ENCODE assay signal across 14 cellular contexts in the genomic region with DNA sequence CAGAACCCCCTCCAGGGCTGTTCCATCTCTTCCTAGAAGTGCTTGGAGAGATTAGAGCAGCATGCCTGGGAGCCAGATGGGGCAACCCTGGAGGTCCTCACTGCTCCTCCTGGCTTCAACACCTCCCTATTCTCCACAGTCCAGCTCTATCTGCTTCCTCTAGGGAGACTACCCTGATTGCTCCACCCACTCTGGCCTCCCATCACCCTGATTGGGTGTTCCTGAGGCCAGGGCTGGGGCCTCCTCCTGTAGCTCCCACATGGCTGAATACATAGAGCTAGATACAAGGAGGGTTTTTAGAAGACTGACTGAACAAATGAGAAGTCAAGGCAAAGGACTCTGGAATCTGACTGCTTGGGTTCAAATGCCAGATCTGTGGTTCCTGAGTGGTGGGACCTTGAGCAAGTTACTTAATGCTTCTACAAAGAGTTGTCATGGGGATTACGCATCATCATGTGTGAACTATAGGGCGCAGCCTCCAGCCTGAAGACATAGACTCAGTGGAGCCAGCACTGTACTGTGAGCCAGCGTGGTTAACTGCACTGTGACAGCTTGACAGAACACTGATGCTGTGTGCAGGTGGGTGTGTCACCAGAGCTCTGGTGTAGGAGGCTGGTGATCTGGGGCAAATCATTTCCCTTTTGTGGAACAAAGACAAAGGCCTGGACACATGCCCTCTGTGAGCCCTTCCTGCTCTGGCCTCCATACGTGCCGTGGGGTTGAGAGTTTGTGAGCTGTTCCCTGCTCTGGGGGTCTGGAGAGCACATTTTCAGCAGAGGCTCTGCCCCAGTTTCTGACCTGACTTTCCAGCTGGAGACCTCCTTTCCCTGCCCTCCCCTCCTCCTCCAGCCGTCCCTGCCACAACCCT.
DNase-seq lines count a peak whose midpoint lies in the region; ATAC-seq and TF ChIP-seq lines count a peak whose summit lies in the region.
"Had no signal": no experiment of that assay in that cellular context is flagged by ENCODE, and none has a peak within 500 bp of the region (broad histone marks: within the 10 kb centered on the region; RNA-seq: fewer than 3 reads in every experiment).

No MANE protein-coding gene starts in this region.

- CTCF ChIA-PET in activated naive CD4-positive, alpha-beta T cell treated with anti-CD3 and anti-CD28 coated beads, Interleukin-2, amount 10 ng/mL, durations not matched to agents 7 days and 5 days (lab: Charles Lee), result interaction anchor here (0.8 to 1.3 kb wide), 2 partner anchors 23 to 31 kb away, joined by 3 read pairs; no protein-coding TSS in a partner anchor
- CTCF ChIA-PET in activated naive CD4-positive, alpha-beta T cell treated with anti-CD3 and anti-CD28 coated beads for 36 hours (lab: Charles Lee), result interaction anchor here (0.5 kb wide), 1 partner anchor 932 kb away, joined by 3 read pairs; no protein-coding TSS in a partner anchor
- CTCF ChIA-PET in activated B cell treated with CpG ODN at 0.5 μM for 24 hours (lab: Charles Lee), result no interaction called here

- peak; percentile 5 for DNase-seq in activated naive CD4-positive, alpha-beta T cell treated with anti-CD3 and anti-CD28 coated beads, Interleukin-2, amount 10 ng/mL, durations not matched to agents 7 days and 5 days
- no peak for DNase-seq in activated naive CD4-positive, alpha-beta T cell treated with anti-CD3 and anti-CD28 coated beads for 36 hours
- DNase-seq in activated B cell treated with CpG ODN at 0.5 μM for 24 hours (peak; percentile 10), left kidney (ENCODE audit: low read depth, low spot score) (peak; percentile 53), type B pancreatic cell (ENCODE audit: extremely low spot score, unreplicated experiment) (peak; percentile 40), anterior cingulate cortex (lab: John Stamatoyannopoulos, UW) (no peak), GF-D8 (lab: John Stamatoyannopoulos, UW) (no peak), tibial nerve (ENCODE audit: low spot score in 2 of 2) (no peak)
- DNase-seq: DMS153, NCI-H1930 had no signal

- H3K36me3 ChIP-seq in tibial nerve, result peaks cover 0 to 35% (median 0%) of the 10 kb centered on the region in 3 donors
- H3K36me3 ChIP-seq: HAP-1 had no signal

- no peak for TF ChIP-seq EP300 in tibial nerve (IDR thresholded peaks at IDR 0.05)

- no peak overlapping the region for H3K4me3 Mint-ChIP-seq in activated naive CD4-positive, alpha-beta T cell treated with anti-CD3 and anti-CD28 coated beads, Interleukin-2, amount 10 ng/mL, durations not matched to agents 7 days and 5 days
- no peak overlapping the region for H3K4me3 Mint-ChIP-seq in activated naive CD4-positive, alpha-beta T cell treated with anti-CD3 and anti-CD28 coated beads for 36 hours
- H3K4me3 Mint-ChIP-seq in activated B cell treated with CpG ODN at 0.5 μM for 24 hours (no peak overlapping the region), type B pancreatic cell (no peak overlapping the region)
- H3K4me3 Mint-ChIP-seq: natural killer cell treated with Interleukin-12 subunit alpha and Interleukin-12 subunit beta and Interleukin-15 and Interleukin-18, amount 100 ng/mL, for 72 hours had no signal

- no peaks in the 10 kb centered on the region for H3K9me3 Mint-ChIP-seq in activated naive CD4-positive, alpha-beta T cell treated with anti-CD3 and anti-CD28 coated beads, Interleukin-2, amount 10 ng/mL, durations not matched to agents 7 days and 5 days
- H3K9me3 Mint-ChIP-seq in activated naive CD4-positive, alpha-beta T cell treated with anti-CD3 and anti-CD28 coated beads for 36 hours, result peaks cover 7% of the 10 kb centered on the region
- H3K9me3 Mint-ChIP-seq in activated B cell treated with CpG ODN at 0.5 μM for 24 hours (peaks cover 2% of the 10 kb centered on the region), type B pancreatic cell (no peaks in the 10 kb centered on the region)
- H3K9me3 Mint-ChIP-seq: natural killer cell treated with Interleukin-12 subunit alpha and Interleukin-12 subunit beta and Interleukin-15 and Interleukin-18, amount 100 ng/mL, for 72 hours had no signal

- ATAC-seq in activated B cell treated with CpG ODN at 0.5 μM for 24 hours (ENCODE audit: low read depth), result no peak

- WGBS in tibial nerve, 2 donors, result 57 to 66% methylated on average over 4 to 6 of the region's 6 CpGs

- H3K9me3 ChIP-seq in tibial nerve, result peaks cover 0 to 10% (median 0%) of the 10 kb centered on the region in 4 donors
- H3K9me3 ChIP-seq: HAP-1 had no signal

- H3K27ac ChIP-seq in tibial nerve, result no peak overlapping the region
- H3K27ac ChIP-seq: skin epidermis, VCaP had no signal

- no peak overlapping the region for H3K4me3 ChIP-seq in tibial nerve
- H3K4me3 ChIP-seq: HAP-1, skin epidermis had no signal

- no peak for TF ChIP-seq CTCF in activated B cell treated with CpG ODN at 0.5 μM for 24 hours (IDR thresholded peaks at IDR 0.05)
- TF ChIP-seq CTCF in type B pancreatic cell (conservative IDR thresholded peaks at IDR 0.05), result no peak
- no peak for TF ChIP-seq CTCF in tibial nerve (IDR thresholded peaks at IDR 0.05)

- H3K4me1 Mint-ChIP-seq in activated naive CD4-positive, alpha-beta T cell treated with anti-CD3 and anti-CD28 coated beads, Interleukin-2, amount 10 ng/mL, durations not matched to agents 7 days and 5 days, result no peaks in the 10 kb centered on the region
- H3K4me1 Mint-ChIP-seq in activated naive CD4-positive, alpha-beta T cell treated with anti-CD3 and anti-CD28 coated beads for 36 hours (ENCODE audit: low read depth), result no peaks in the 10 kb centered on the region
- H3K4me1 Mint-ChIP-seq in activated B cell treated with CpG ODN at 0.5 μM for 24 hours, result no peaks in the 10 kb centered on the region
- no peaks in the 10 kb centered on the region for H3K4me1 Mint-ChIP-seq in type B pancreatic cell (ENCODE audit: unreplicated experiment)

- H3K4me1 ChIP-seq in tibial nerve, result no peaks in the 10 kb centered on the region
- H3K4me1 ChIP-seq: HAP-1 had no signal

- TF ChIP-seq POLR2A in tibial nerve (IDR thresholded peaks at IDR 0.05), result no peak

- H3K36me3 Mint-ChIP-seq in activated naive CD4-positive, alpha-beta T cell treated with anti-CD3 and anti-CD28 coated beads, Interleukin-2, amount 10 ng/mL, durations not matched to agents 7 days and 5 days, result no peaks in the 10 kb centered on the region
- no peaks in the 10 kb centered on the region for H3K36me3 Mint-ChIP-seq in activated naive CD4-positive, alpha-beta T cell treated with anti-CD3 and anti-CD28 coated beads for 36 hours (ENCODE audit: low read depth)
- H3K36me3 Mint-ChIP-seq in activated B cell treated with CpG ODN at 0.5 μM for 24 hours (ENCODE audit: low read depth) (no peaks in the 10 kb centered on the region), type B pancreatic cell (no peaks in the 10 kb centered on the region)
- H3K36me3 Mint-ChIP-seq: natural killer cell treated with Interleukin-12 subunit alpha and Interleukin-12 subunit beta and Interleukin-15 and Interleukin-18, amount 100 ng/mL, for 72 hours had no signal

- intact Hi-C loops in activated naive CD4-positive, alpha-beta T cell treated with anti-CD3 and anti-CD28 coated beads for 36 hours (cut with micrococcal nuclease), result no loop called here
- intact Hi-C loops in activated B cell treated with CpG ODN at 0.5 μM for 24 hours (cut with micrococcal nuclease), result no loop called here

- peaks cover 17% of the 10 kb centered on the region for H3K27me3 Mint-ChIP-seq in activated naive CD4-positive, alpha-beta T cell treated with anti-CD3 and anti-CD28 coated beads, Interleukin-2, amount 10 ng/mL, durations not matched to agents 7 days and 5 days
- no peaks in the 10 kb centered on the region for H3K27me3 Mint-ChIP-seq in activated naive CD4-positive, alpha-beta T cell treated with anti-CD3 and anti-CD28 coated beads for 36 hours (ENCODE audit: low read depth)
- H3K27me3 Mint-ChIP-seq in activated B cell treated with CpG ODN at 0.5 μM for 24 hours (peaks cover 5% of the 10 kb centered on the region), type B pancreatic cell (no peaks in the 10 kb centered on the region)

- no peak overlapping the region for H3K27ac Mint-ChIP-seq in activated naive CD4-positive, alpha-beta T cell treated with anti-CD3 and anti-CD28 coated beads, Interleukin-2, amount 10 ng/mL, durations not matched to agents 7 days and 5 days
- H3K27ac Mint-ChIP-seq in activated naive CD4-positive, alpha-beta T cell treated with anti-CD3 and anti-CD28 coated beads for 36 hours, result no peak overlapping the region
- H3K27ac Mint-ChIP-seq in activated B cell treated with CpG ODN at 0.5 μM for 24 hours, result no peak overlapping the region
- peak overlapping the region; percentile 29 for H3K27ac Mint-ChIP-seq in type B pancreatic cell
- H3K27ac Mint-ChIP-seq: natural killer cell treated with Interleukin-12 subunit alpha and Interleukin-12 subunit beta and Interleukin-15 and Interleukin-18, amount 100 ng/mL, for 72 hours had no signal

- POLR2A ChIA-PET in activated B cell treated with CpG ODN at 0.5 μM for 24 hours (lab: Charles Lee), result no interaction called here

- H3K27me3 ChIP-seq in tibial nerve, result no peaks in the 10 kb centered on the region

Comparison
In these comparisons a context has a peak if more than half of its experiments do, and no peak if none do; other contexts are left out.
1. DNase-seq: peak in activated naive CD4-positive, alpha-beta T cell treated with anti-CD3 and anti-CD28 coated beads, Interleukin-2, amount 10 ng/mL, durations not matched to agents 7 days and 5 days (single experiment), activated B cell treated with CpG ODN at 0.5 μM for 24 hours (single experiment), left kidney (single experiment) and type B pancreatic cell (single experiment); none in activated naive CD4-positive, alpha-beta T cell treated with anti-CD3 and anti-CD28 coated beads for 36 hours (single experiment), anterior cingulate cortex (0 of 58), GF-D8 (single experiment) and tibial nerve (0 of 2).